Comparison of ENCODE assay signal across 1 cellular context in genomic region chr19:37655689-37656491, GRCh38.
TF ChIP-seq lines count a peak whose summit lies in the region.

No MANE protein-coding gene starts in this region.

TF ChIP-seq in HepG2, 621 proteins besides CTCF, POLR2A, EP300 and RAD21 (continued from another document and continues in another):
- TF ChIP-seq ATF4 (CRISPR knock-in tag; IDR thresholded peaks at IDR 0.05) (0 out of 4 replicates have a peak, but pooled peaks of 1 of the 2 experiments have one; percentile 55), AKAP8 (CRISPR knock-in tag; IDR thresholded peaks at IDR 0.05) (0 out of 2 replicates have a peak, but pooled peaks have one; percentile 29), ZBTB8A (CRISPR knock-in tag; IDR thresholded peaks at IDR 0.05; ENCODE audit: borderline replicate concordance, low read depth) (peak; percentile 47; the same call in 1 of the 2 replicates), TFE3 (CRISPR knock-in tag; IDR thresholded peaks at IDR 0.05) (peak; percentile 56; the same call in 1 of the 2 replicates), ZNF619 (CRISPR knock-in tag; IDR thresholded peaks at IDR 0.05) (peak; percentile 84), ZNF800 (CRISPR knock-in tag; IDR thresholded peaks at IDR 0.05) (peak; percentile 84; the same call in 1 of the 2 replicates), ZNF350 (CRISPR knock-in tag; IDR thresholded peaks at IDR 0.05; ENCODE audit: borderline replicate concordance, low read depth) (peak; percentile 83; the same call in 1 of the 2 replicates), ZUFSP (CRISPR knock-in tag; IDR thresholded peaks at IDR 0.05; ENCODE audit: borderline replicate concordance) (no peak), ZNF772 (CRISPR knock-in tag; IDR thresholded peaks at IDR 0.05) (peak; percentile 91; the same call in 1 of the 2 replicates), ZHX2 (IDR thresholded peaks at IDR 0.05; ENCODE audit: low read depth) (peak; percentile 45; the same call in 1 of the 2 replicates), ZHX2 (CRISPR knock-in tag; IDR thresholded peaks at IDR 0.05; ENCODE audit: borderline replicate concordance) (no peak), NR2F2 (IDR thresholded peaks at IDR 0.05; ENCODE audit: borderline replicate concordance, low read depth) (no peak), MTF2 (CRISPR knock-in tag; IDR thresholded peaks at IDR 0.05; ENCODE audit: borderline replicate concordance) (peak; percentile 32; the same call in 1 of the 2 replicates), AGO1 (IDR thresholded peaks at IDR 0.05; ENCODE audit: low read depth, low read length, poor library complexity, severe bottlenecking) (peak; percentile 58), ZNF256 (CRISPR knock-in tag; conservative IDR thresholded peaks at IDR 0.05) (no peak), ZNF512 (CRISPR knock-in tag; IDR thresholded peaks at IDR 0.05) (peak; percentile 72; the same call in 1 of the 2 replicates), ZNF710 (CRISPR knock-in tag; IDR thresholded peaks at IDR 0.05; ENCODE audit: borderline replicate concordance) (peak; percentile 52; the same call in 1 of the 2 replicates), ZNF790 (CRISPR knock-in tag; IDR thresholded peaks at IDR 0.05; ENCODE audit: borderline replicate concordance) (peak; percentile 53; the same call in 1 of the 2 replicates), CCDC6 (CRISPR knock-in tag; IDR thresholded peaks at IDR 0.05) (peak; percentile 82; the same call in 1 of the 2 replicates), NFE2L2 (IDR thresholded peaks at IDR 0.05; ENCODE audit: low read length) (no peak), CC2D1A (CRISPR knock-in tag; IDR thresholded peaks at IDR 0.05) (no peak), FLYWCH1 (CRISPR knock-in tag; IDR thresholded peaks at IDR 0.05) (no peak), ZNF484 (CRISPR knock-in tag; IDR thresholded peaks at IDR 0.05; ENCODE audit: borderline replicate concordance, low read depth) (no peak), REST (IDR thresholded peaks at IDR 0.05; ENCODE audit: borderline replicate concordance in 1 of 2, low read depth in 1 of 2, low read length in 2 of 2) (peak in 1 of 2 experiments; percentile 31; a peak in 1 of 4 replicates), BORCS8-MEF2B (CRISPR knock-in tag; IDR thresholded peaks at IDR 0.05) (peak; percentile 34; the same call in 1 of the 2 replicates), SOX5 (CRISPR knock-in tag; IDR thresholded peaks at IDR 0.05; ENCODE audit: borderline replicate concordance) (peak; percentile 36; the same call in 1 of the 2 replicates), ZNF616 (CRISPR knock-in tag; IDR thresholded peaks at IDR 0.05; ENCODE audit: low read depth) (no peak; the same call in 1 of the 2 replicates), ZNF329 (CRISPR knock-in tag; IDR thresholded peaks at IDR 0.05; ENCODE audit: low read depth) (peak; percentile 82; the same call in 1 of the 2 replicates), ZNF569 (CRISPR knock-in tag; IDR thresholded peaks at IDR 0.05; ENCODE audit: borderline replicate concordance) (no peak), ATF7 (IDR thresholded peaks at IDR 0.05) (no peak), ATF7 (CRISPR knock-in tag; IDR thresholded peaks at IDR 0.05) (0 out of 2 replicates have a peak, but pooled peaks have one; percentile 73), ZBTB39 (CRISPR knock-in tag; IDR thresholded peaks at IDR 0.05) (0 out of 2 replicates have a peak, but pooled peaks have one; percentile 53), ADNP (CRISPR knock-in tag; IDR thresholded peaks at IDR 0.05) (peak; percentile 77; the same call in 1 of the 2 replicates)
